Comparison of ENCODE assay signal across 27 cellular contexts in the genomic region with DNA sequence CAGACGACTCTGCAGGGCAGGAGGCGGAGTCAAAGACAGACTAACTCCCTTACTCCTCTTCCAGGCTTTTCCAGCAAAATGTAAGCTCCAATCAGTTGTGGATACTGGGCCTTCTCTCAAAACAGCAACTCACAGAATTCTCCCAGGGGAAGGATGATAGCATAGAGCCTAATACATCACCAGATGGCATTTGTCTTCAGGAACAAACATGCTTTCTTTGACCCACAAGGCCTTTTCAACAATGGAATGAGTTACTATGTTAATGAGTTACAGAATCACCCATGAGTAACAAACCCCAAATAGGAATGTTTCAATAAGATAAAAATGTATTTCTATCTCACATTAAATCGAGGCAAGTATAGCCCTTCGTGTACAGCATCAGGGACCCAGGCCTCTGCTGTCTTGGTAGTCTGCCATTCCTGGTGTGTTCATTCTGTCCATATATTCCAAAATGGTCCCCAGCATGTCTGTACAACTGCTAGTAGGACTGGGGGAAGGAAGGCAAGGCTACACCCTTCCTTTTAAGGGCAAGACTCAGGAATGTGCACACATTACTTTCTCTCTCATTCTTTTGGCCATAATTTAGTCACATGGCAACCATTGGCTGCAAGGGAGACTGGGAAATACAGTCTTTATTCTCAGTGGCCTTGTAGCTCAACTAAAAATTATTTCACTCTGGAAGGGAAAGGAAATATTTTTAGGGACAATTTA.
DNase-seq lines count a peak whose midpoint lies in the region; ATAC-seq and TF ChIP-seq lines count a peak whose summit lies in the region.
"Had no signal": no experiment of that assay in that cellular context is flagged by ENCODE, and none has a peak within 500 bp of the region (broad histone marks: within the 10 kb centered on the region; RNA-seq: fewer than 3 reads in every experiment).

No MANE protein-coding gene starts in this region.

- ATAC-seq in RWPE2 (ENCODE audit: low read depth) (peak; percentile 14; the same call in 1 of the 3 replicates), HG02885 (IDR thresholded peaks at IDR 0.05; ENCODE audit: poor library complexity, unreplicated experiment) (no peak), GM18498 (IDR thresholded peaks at IDR 0.05; ENCODE audit: unreplicated experiment) (no peak), GM21825 (IDR thresholded peaks at IDR 0.05; ENCODE audit: unreplicated experiment) (no peak)
- ATAC-seq: activated CD8-positive, alpha-beta T cell treated with anti-CD3 and anti-CD28 coated beads, Interleukin-2, amount 10 ng/mL, durations not matched to agents 7 days and 5 days; activated naive CD8-positive, alpha-beta T cell treated with anti-CD3 and anti-CD28 coated beads, Interleukin-2, amount 50 U/mL, for 24 hours; CD8-positive, alpha-beta T cell; lower lobe of right lung; psoas muscle had no signal

- H3K4me1 ChIP-seq in RWPE2 (ENCODE audit: insufficient read depth, poor library complexity, severe bottlenecking): no peaks in the 10 kb centered on the region
- H3K4me1 ChIP-seq: lower lobe of right lung, psoas muscle, tibial nerve had no signal

- no peaks in the 10 kb centered on the region for H3K27me3 ChIP-seq in RWPE2 (ENCODE audit: insufficient read depth, poor library complexity, severe bottlenecking)
- H3K27me3 ChIP-seq: brain microvascular endothelial cell, tibial nerve had no signal

- DNase-seq in NCI-H1694 (lab: John Stamatoyannopoulos, UW): peak; percentile 0
- DNase-seq in NCI-H1694 treated with DMSO at 0.1 percent for 48 hours (lab: John Stamatoyannopoulos, UW): no peak
- no peak for DNase-seq in RWPE2 (ENCODE audit: low spot score)
- peak; percentile 29 for DNase-seq in iPS-NIHi7 (ENCODE audit: extremely low spot score)
- no peak for DNase-seq in GM20000 (ENCODE audit: low spot score)
- DNase-seq: activated CD4-positive, CD25-positive, alpha-beta regulatory T cell treated with anti-CD3 and anti-CD28 coated beads, Interleukin-2, amount 50 U/mL, for 72 hours; activated CD8-positive, alpha-beta T cell treated with anti-CD3 and anti-CD28 coated beads, Interleukin-2, amount 10 ng/mL, durations not matched to agents 7 days and 5 days; activated gamma-delta T cell; activated naive CD8-positive, alpha-beta T cell treated with anti-CD3 and anti-CD28 coated beads, Interleukin-2, amount 50 U/mL, for 24 hours; activated T-cell treated with anti-CD3 and anti-CD28 coated beads for 4 hours; AML-193; brain microvascular endothelial cell; CD8-positive, alpha-beta T cell; DMS79 treated with DMSO at 0.1 percent for 48 hours; effector CD4-positive, alpha-beta T cell; foreskin melanocyte; hippocampal formation; IMR-90; lower lobe of right lung; NCI-H1092 treated with DMSO at 0.1 percent for 48 hours; psoas muscle; stimulated activated CD8-positive, alpha-beta memory T cell treated with anti-CD3 and anti-CD28 coated beads, Interleukin-4, amount 100 ng/mL, for 48 hours had no signal

- H3K36me3 ChIP-seq in RWPE2 (ENCODE audit: low read depth): no peaks in the 10 kb centered on the region
- H3K36me3 ChIP-seq: brain microvascular endothelial cell, lower lobe of right lung, tibial nerve had no signal

- H3K27ac ChIP-seq in RWPE2 (ENCODE audit: poor library complexity, severe bottlenecking): no peak overlapping the region
- H3K27ac ChIP-seq: 22Rv1, brain microvascular endothelial cell, lower lobe of right lung, psoas muscle, tibial nerve had no signal

- no peak overlapping the region for H3K4me3 ChIP-seq in RWPE2 (ENCODE audit: severe bottlenecking)
- H3K4me3 ChIP-seq: lower lobe of right lung, psoas muscle, tibial nerve had no signal

- no peaks in the 10 kb centered on the region for H3K9me3 ChIP-seq in RWPE2 (ENCODE audit: severe bottlenecking)
- H3K9me3 ChIP-seq: lower lobe of right lung, psoas muscle had no signal

- no peak for TF ChIP-seq CTCF in RWPE2 (IDR thresholded peaks at IDR 0.05; ENCODE audit: poor library complexity, severe bottlenecking)
- TF ChIP-seq CTCF in GM20000 (IDR thresholded peaks at IDR 0.05; ENCODE audit: extremely low read depth, missing control alignments): no peak

Comparison
In these comparisons a context has a peak if more than half of its experiments do, and no peak if none do; other contexts are left out.
1. DNase-seq: peak in NCI-H1694 (single experiment) and iPS-NIHi7 (single experiment); none in NCI-H1694 treated with DMSO at 0.1 percent for 48 hours (single experiment), RWPE2 (single experiment) and GM20000 (single experiment).